ENCODE assay signal across 27 cellular contexts in genomic region chr3:117298273-117298672, GRCh38.
"Had no signal": no experiment of that assay in that cellular context is flagged by ENCODE, and none has a peak within 500 bp of the region (broad histone marks: within the 10 kb centered on the region; RNA-seq: fewer than 3 reads in every experiment).

No MANE protein-coding gene starts in this region.

- H3K27ac ChIP-seq: colonic mucosa, coronary artery, dorsolateral prefrontal cortex, epithelial cell of prostate, esophagus muscularis mucosa, esophagus squamous epithelium, foreskin keratinocyte, gastrocnemius medialis, gastroesophageal sphincter, heart left ventricle, heart right ventricle had no signal

- H3K27me3 ChIP-seq: colonic mucosa, dorsolateral prefrontal cortex, esophagus muscularis mucosa, esophagus squamous epithelium, foreskin keratinocyte, gastrocnemius medialis, gastroesophageal sphincter, heart left ventricle, heart right ventricle had no signal

- H3K4me3 ChIP-seq: colonic mucosa, coronary artery, dorsolateral prefrontal cortex, esophagus muscularis mucosa, esophagus squamous epithelium, gastrocnemius medialis, gastroesophageal sphincter, heart left ventricle, heart right ventricle had no signal

- H3K27me3 Mint-ChIP-seq: dendritic cell treated with granulocyte-macrophage colony-stimulating factor and Interleukin-4, amounts not matched to agents 40 ng/mL and 50 ng/mL, for 4 days; effector memory CD8-positive, alpha-beta T cell had no signal

- FAIRE-seq: colon, endometrium, endothelial cell of umbilical vein, frontal cortex had no signal

- H3K9me3 Mint-ChIP-seq: dendritic cell treated with granulocyte-macrophage colony-stimulating factor and Interleukin-4, amounts not matched to agents 40 ng/mL and 50 ng/mL, for 4 days; endodermal cell had no signal

- DNase-seq: colonic mucosa; cortex of kidney; dermis blood vessel endothelial cell; dorsolateral prefrontal cortex; effector CD4-positive, alpha-beta T cell; effector CD8-positive, alpha-beta T cell; effector memory CD4-positive, alpha-beta T cell; effector memory CD8-positive, alpha-beta T cell; endodermal cell; erythroblast; esophagus squamous epithelium; foreskin fibroblast; foreskin keratinocyte; foreskin melanocyte; gastrocnemius medialis; head of caudate nucleus; heart left ventricle; heart right ventricle had no signal

- H3K4me3 Mint-ChIP-seq: dendritic cell treated with granulocyte-macrophage colony-stimulating factor and Interleukin-4, amounts not matched to agents 40 ng/mL and 50 ng/mL, for 4 days; effector memory CD8-positive, alpha-beta T cell; endodermal cell had no signal

- H3K9me3 ChIP-seq: colonic mucosa, esophagus muscularis mucosa, esophagus squamous epithelium, gastrocnemius medialis, gastroesophageal sphincter, heart left ventricle had no signal

- H3K36me3 ChIP-seq: colonic mucosa, esophagus muscularis mucosa, esophagus squamous epithelium, gastrocnemius medialis, gastroesophageal sphincter, heart left ventricle, heart right ventricle had no signal

- H3K27ac Mint-ChIP-seq: dendritic cell treated with granulocyte-macrophage colony-stimulating factor and Interleukin-4, amounts not matched to agents 40 ng/mL and 50 ng/mL, for 4 days; effector memory CD8-positive, alpha-beta T cell; endodermal cell had no signal

- H3K4me1 ChIP-seq: colonic mucosa, esophagus muscularis mucosa, esophagus squamous epithelium, foreskin keratinocyte, gastrocnemius medialis, gastroesophageal sphincter, heart left ventricle, heart right ventricle had no signal
